Comparison of ENCODE assay signal across 16 cellular contexts in the genomic region with DNA sequence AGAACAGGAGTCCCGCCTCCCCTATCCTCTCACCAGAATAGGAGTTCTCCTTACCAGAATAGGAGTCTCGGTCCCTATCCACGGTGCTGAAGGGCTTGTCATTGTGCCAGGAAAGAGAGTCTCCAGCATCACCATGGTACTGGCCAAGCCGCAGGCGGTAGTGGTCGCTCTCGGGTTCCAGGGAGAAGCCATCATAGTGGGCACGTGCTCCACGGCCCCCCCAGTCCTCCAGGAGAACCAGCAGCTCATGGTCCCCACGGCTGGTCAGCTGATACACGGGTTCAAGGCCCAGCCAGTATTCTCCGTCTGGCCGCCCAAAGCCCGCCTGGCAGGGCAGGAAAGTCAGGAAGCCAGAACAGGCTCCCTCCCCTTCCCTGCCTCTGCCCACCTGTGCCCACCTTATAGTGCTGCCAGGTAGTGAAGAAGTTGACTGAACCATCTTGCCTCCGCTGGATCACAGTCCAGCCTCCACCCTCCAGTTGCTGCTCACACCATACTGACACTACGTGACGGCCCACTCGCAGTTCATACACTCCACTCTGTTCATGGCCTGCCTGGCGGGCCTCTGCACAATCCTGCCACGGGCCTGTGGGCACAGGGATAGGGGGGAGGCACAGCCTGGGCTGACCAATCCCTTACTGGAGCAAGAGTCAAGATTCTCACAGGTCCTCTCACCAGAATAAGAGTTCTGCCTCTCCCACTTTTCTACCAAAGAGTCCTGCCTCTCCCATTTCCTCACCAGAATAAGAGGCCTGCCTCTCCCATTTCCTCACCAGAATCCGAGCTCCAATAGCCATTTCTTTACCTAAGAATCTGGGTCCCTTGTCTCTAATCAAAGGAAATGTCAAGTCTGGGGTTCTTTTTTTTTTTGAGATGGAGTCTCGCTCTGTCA. TPM values are rescaled to one million over a fixed set of nuclear protein-coding genes. Genes with fewer than 3 reads are reported as not detected.
DNase-seq lines count a peak whose midpoint lies in the region; ATAC-seq and TF ChIP-seq lines count a peak whose summit lies in the region.
"Had no signal": no experiment of that assay in that cellular context is flagged by ENCODE, and none has a peak within 500 bp of the region (broad histone marks: within the 10 kb centered on the region; RNA-seq: fewer than 3 reads in every experiment).

No MANE protein-coding gene starts in this region.

- H3K4me1 ChIP-seq in breast epithelium: no peaks in the 10 kb centered on the region

- H3K27me3 ChIP-seq in breast epithelium: no peaks in the 10 kb centered on the region
- H3K27me3 ChIP-seq: pancreas, SJSA1 had no signal

- DNase-seq in activated T-cell treated with anti-CD3 and anti-CD28 coated beads, Interleukin-2, amount 50 U/mL, for 24 hours: no peak
- DNase-seq in activated T-cell treated with anti-CD3 and anti-CD28 coated beads for 4 hours: no peak
- DNase-seq in NB4 (ENCODE audit: low read depth): peak; percentile 61
- no peak for DNase-seq in endothelial cell (ENCODE audit: low spot score)
- DNase-seq in breast epithelium (ENCODE audit: low spot score in 2 of 2): no peak
- no peak for DNase-seq in inferior parietal cortex (ENCODE audit: extremely low spot score)
- DNase-seq: activated naive CD4-positive, alpha-beta T cell treated with Interleukin-2 at 50 U/mL for 16 hours; IMR-90; left colon; stimulated activated naive CD4-positive, alpha-beta T cell had no signal

- peaks cover 59% of the 10 kb centered on the region for H3K36me3 Mint-ChIP-seq in activated T-cell treated with anti-CD3 and anti-CD28 coated beads, Interleukin-2, amount 50 U/mL, for 24 hours (ENCODE audit: low read depth)
- peaks cover 17% of the 10 kb centered on the region for H3K36me3 Mint-ChIP-seq in endothelial cell (ENCODE audit: low read depth, unreplicated experiment)
- H3K36me3 Mint-ChIP-seq in stimulated activated memory B cell treated with anti-CD40 and anti-IgM and Interleukin-4, amounts not matched to agents 10 μg/mL and 1 μg/mL and 100 μg/mL, for 72 hours: peaks cover 48% of the 10 kb centered on the region

- no peaks in the 10 kb centered on the region for H3K27me3 Mint-ChIP-seq in activated T-cell treated with anti-CD3 and anti-CD28 coated beads, Interleukin-2, amount 50 U/mL, for 24 hours
- peaks cover 10% of the 10 kb centered on the region for H3K27me3 Mint-ChIP-seq in endothelial cell (ENCODE audit: unreplicated experiment)
- H3K27me3 Mint-ChIP-seq in stimulated activated memory B cell treated with anti-CD40 and anti-IgM and Interleukin-4, amounts not matched to agents 10 μg/mL and 1 μg/mL and 100 μg/mL, for 72 hours: no peaks in the 10 kb centered on the region

- no peak overlapping the region for H3K4me3 Mint-ChIP-seq in activated T-cell treated with anti-CD3 and anti-CD28 coated beads, Interleukin-2, amount 50 U/mL, for 24 hours
- peak overlapping the region; percentile 37 for H3K4me3 Mint-ChIP-seq in endothelial cell (ENCODE audit: unreplicated experiment)
- no peak overlapping the region for H3K4me3 Mint-ChIP-seq in stimulated activated memory B cell treated with anti-CD40 and anti-IgM and Interleukin-4, amounts not matched to agents 10 μg/mL and 1 μg/mL and 100 μg/mL, for 72 hours
- H3K4me3 Mint-ChIP-seq: dendritic cell treated with granulocyte-macrophage colony-stimulating factor and Interleukin-4, amounts not matched to agents 40 ng/mL and 50 ng/mL, for 4 days had no signal

- no peak overlapping the region for H3K27ac ChIP-seq in breast epithelium
- H3K27ac ChIP-seq: pancreas, SJSA1, skin epidermis had no signal

- TF ChIP-seq POLR2A in NB4 (IDR thresholded peaks at IDR 0.05; ENCODE audit: extremely low read depth, insufficient read length) (no peak), breast epithelium (IDR thresholded peaks at IDR 0.05) (no peak)

- H3K27ac Mint-ChIP-seq in activated T-cell treated with anti-CD3 and anti-CD28 coated beads, Interleukin-2, amount 50 U/mL, for 24 hours: peak overlapping the region; percentile 13
- no peak overlapping the region for H3K27ac Mint-ChIP-seq in endothelial cell (ENCODE audit: unreplicated experiment)
- peak overlapping the region; percentile 40 for H3K27ac Mint-ChIP-seq in stimulated activated memory B cell treated with anti-CD40 and anti-IgM and Interleukin-4, amounts not matched to agents 10 μg/mL and 1 μg/mL and 100 μg/mL, for 72 hours
- H3K27ac Mint-ChIP-seq: dendritic cell treated with granulocyte-macrophage colony-stimulating factor and Interleukin-4, amounts not matched to agents 40 ng/mL and 50 ng/mL, for 4 days had no signal

- no peaks in the 10 kb centered on the region for H3K36me3 ChIP-seq in breast epithelium
- H3K36me3 ChIP-seq: pancreas had no signal

- H3K9me3 Mint-ChIP-seq in activated T-cell treated with anti-CD3 and anti-CD28 coated beads, Interleukin-2, amount 50 U/mL, for 24 hours: no peaks in the 10 kb centered on the region
- H3K9me3 Mint-ChIP-seq in endothelial cell (ENCODE audit: unreplicated experiment): no peaks in the 10 kb centered on the region
- no peaks in the 10 kb centered on the region for H3K9me3 Mint-ChIP-seq in stimulated activated memory B cell treated with anti-CD40 and anti-IgM and Interleukin-4, amounts not matched to agents 10 μg/mL and 1 μg/mL and 100 μg/mL, for 72 hours
- H3K9me3 Mint-ChIP-seq: dendritic cell treated with granulocyte-macrophage colony-stimulating factor and Interleukin-4, amounts not matched to agents 40 ng/mL and 50 ng/mL, for 4 days had no signal

- peaks cover 20% of the 10 kb centered on the region for H3K4me1 Mint-ChIP-seq in activated T-cell treated with anti-CD3 and anti-CD28 coated beads, Interleukin-2, amount 50 U/mL, for 24 hours (ENCODE audit: low read depth)
- no peaks in the 10 kb centered on the region for H3K4me1 Mint-ChIP-seq in endothelial cell (ENCODE audit: unreplicated experiment)
- peaks cover 43% of the 10 kb centered on the region for H3K4me1 Mint-ChIP-seq in stimulated activated memory B cell treated with anti-CD40 and anti-IgM and Interleukin-4, amounts not matched to agents 10 μg/mL and 1 μg/mL and 100 μg/mL, for 72 hours

- H3K9me3 ChIP-seq in breast epithelium: no peaks in the 10 kb centered on the region
- H3K9me3 ChIP-seq: pancreas had no signal

- ATAC-seq in stimulated activated memory B cell treated with anti-CD40 and anti-IgM and Interleukin-4, amounts not matched to agents 10 μg/mL and 1 μg/mL and 100 μg/mL, for 72 hours: no peak
- ATAC-seq in GM18858 (IDR thresholded peaks at IDR 0.05; ENCODE audit: unreplicated experiment): no peak
- ATAC-seq: left colon, pancreas had no signal

- no peak overlapping the region for H3K4me3 ChIP-seq in NB4 (ENCODE audit: low read depth, low read length)
- H3K4me3 ChIP-seq in breast epithelium: no peak overlapping the region
- H3K4me3 ChIP-seq: pancreas, SJSA1, skin epidermis had no signal

- intact Hi-C loops in breast epithelium (cut with DNase I; ENCODE audit: low total_unique reads): no loop called here

- TF ChIP-seq CTCF in NB4 (IDR thresholded peaks at IDR 0.05; ENCODE audit: low read depth, low read length): no peak
- no peak for TF ChIP-seq CTCF in endothelial cell (IDR thresholded peaks at IDR 0.05; ENCODE audit: unreplicated experiment)
- TF ChIP-seq CTCF in breast epithelium (IDR thresholded peaks at IDR 0.05): no peak

RNA-seq across cellular contexts. Expression of gene SHFL, which starts 7.4 kb away (rescaled TPM):
- total RNA-seq in endothelial cell (ENCODE audit: unreplicated experiment): 9.2 TPM
- total RNA-seq in breast epithelium: 10 to 100 TPM; 26.4 to 47.6 (median 34.1) TPM

RNA-seq across cellular contexts. Expression of gene ANGPTL6, which starts 8.9 kb away (rescaled TPM):
- total RNA-seq in endothelial cell (ENCODE audit: unreplicated experiment) (0.36 TPM), breast epithelium (under 1 TPM in 2 of 3 donors, not detected in 1; 0.29 to 0.33 TPM)
- total RNA-seq: IMR-90 had no signal

RNA-seq across cellular contexts. Expression of gene PPAN, which starts 12.6 kb away (rescaled TPM):
- total RNA-seq in endothelial cell (ENCODE audit: unreplicated experiment): 39.6 TPM
- total RNA-seq in breast epithelium: 10 to 100 TPM; 17.1 to 44.2 (median 35.3) TPM

RNA-seq across cellular contexts. Expression of gene P2RY11, which starts 18.0 kb away (rescaled TPM):
- 16.3 TPM for total RNA-seq in endothelial cell (ENCODE audit: unreplicated experiment)
- 1 to 10 TPM; 4.0 to 7.2 (median 4.3) TPM for total RNA-seq in breast epithelium

RNA-seq across cellular contexts. Expression of gene EIF3G, which starts 26.2 kb away (rescaled TPM):
- total RNA-seq in endothelial cell (ENCODE audit: unreplicated experiment) (286 TPM), breast epithelium (100 to 1,000 TPM; 293 to 322 (median 308) TPM)
